Comparison of ENCODE assay signal across 16 cellular contexts in the genomic region with DNA sequence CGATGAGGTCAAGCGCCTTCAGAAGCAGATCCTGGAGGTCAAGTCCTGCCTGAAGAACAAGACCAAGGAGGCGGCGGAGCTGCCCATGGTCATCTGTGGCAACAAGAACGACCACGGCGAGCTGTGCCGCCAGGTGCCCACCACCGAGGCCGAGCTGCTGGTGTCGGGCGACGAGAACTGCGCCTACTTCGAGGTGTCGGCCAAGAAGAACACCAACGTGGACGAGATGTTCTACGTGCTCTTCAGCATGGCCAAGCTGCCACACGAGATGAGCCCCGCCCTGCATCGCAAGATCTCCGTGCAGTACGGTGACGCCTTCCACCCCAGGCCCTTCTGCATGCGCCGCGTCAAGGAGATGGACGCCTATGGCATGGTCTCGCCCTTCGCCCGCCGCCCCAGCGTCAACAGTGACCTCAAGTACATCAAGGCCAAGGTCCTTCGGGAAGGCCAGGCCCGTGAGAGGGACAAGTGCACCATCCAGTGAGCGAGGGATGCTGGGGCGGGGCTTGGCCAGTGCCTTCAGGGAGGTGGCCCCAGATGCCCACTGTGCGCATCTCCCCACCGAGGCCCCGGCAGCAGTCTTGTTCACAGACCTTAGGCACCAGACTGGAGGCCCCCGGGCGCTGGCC. TPM values are rescaled to one million over a fixed set of nuclear protein-coding genes. Genes with fewer than 3 reads are reported as not detected.
"Had no signal": no experiment of that assay in that cellular context is flagged by ENCODE, and none has a peak within 500 bp of the region (broad histone marks: within the 10 kb centered on the region; RNA-seq: fewer than 3 reads in every experiment).

No MANE protein-coding gene starts in this region.

- H3K27me3 ChIP-seq: pancreas, testis, upper lobe of left lung, uterus had no signal

- H3K9ac ChIP-seq: neural progenitor cell had no signal

- ATAC-seq: right cardiac atrium had no signal

- H3K4me1 ChIP-seq: pancreas, prostate gland, uterus had no signal

- H3K27ac ChIP-seq: neural progenitor cell, neutrophil, pancreas, prostate gland, skin epidermis, spleen, stomach, suprapubic skin, testis, tibial nerve, upper lobe of left lung, uterus had no signal

- DNase-seq: right cardiac atrium, stomach, uterus had no signal

- H3K4me3 ChIP-seq: neural progenitor cell, pancreas, prostate gland, skin epidermis, smooth muscle cell, spleen, stomach, suprapubic skin, testis, tibial nerve, upper lobe of left lung, uterus had no signal

- H3K9me3 ChIP-seq: neutrophil, pancreas, prostate gland, spleen, stomach, suprapubic skin, testis, tibial nerve, upper lobe of left lung, uterus had no signal

- H3K4me2 ChIP-seq: neural progenitor cell, smooth muscle cell had no signal

- H3K36me3 ChIP-seq: neural progenitor cell, neutrophil, pancreas, prostate gland, spleen, suprapubic skin, tibial nerve, upper lobe of left lung, uterus had no signal

- FAIRE-seq: pancreas had no signal

RNA-seq across cellular contexts. Expression of gene RASD2, which starts 11.0 kb away (rescaled TPM):
- total RNA-seq: osteocyte, pulmonary artery endothelial cell had no signal
- polyA plus RNA-seq: smooth muscle cell had no signal
